17 cellular contexts compared by ENCODE assay signal in the genomic region with DNA sequence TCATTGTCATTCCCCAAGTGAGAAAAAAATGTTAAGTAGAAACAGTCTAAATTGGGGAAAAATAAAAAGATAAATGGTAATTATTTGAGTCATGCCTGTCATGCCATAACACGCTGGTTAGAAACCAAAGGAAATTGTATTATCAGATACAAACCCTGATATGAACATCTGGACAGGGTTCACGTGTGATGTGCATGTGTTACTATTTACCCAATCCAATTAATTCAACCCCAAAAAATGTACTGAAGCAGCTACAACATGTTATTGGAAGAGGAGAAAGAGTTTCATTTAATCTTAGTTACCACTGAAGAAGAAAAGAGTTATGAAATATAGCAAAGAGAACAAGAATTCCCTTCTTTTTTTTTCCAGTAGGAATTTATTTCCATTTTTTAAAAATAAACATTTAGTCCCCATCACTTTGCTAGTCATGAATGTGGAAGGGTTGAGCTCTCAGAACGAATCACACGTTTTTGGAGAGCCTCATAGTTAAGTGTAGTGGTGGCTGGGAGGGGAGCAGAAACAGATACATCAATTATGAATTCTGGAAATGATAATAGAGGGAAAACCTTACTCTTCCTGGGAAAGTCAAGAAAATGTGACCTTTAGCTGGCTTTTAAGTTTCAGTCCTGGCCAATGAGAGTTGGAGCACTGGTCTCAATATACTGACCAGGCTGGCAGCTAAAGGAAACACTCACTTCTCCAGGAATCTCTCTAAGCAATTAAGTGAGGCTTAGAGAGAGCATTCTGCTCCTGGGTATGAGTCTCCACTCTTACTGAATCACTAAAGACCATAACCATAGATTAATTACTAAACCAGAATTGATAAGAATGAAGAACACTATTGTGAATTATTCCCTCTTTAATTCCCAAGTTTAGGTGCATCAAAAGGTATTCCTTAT.
DNase-seq lines count a peak whose midpoint lies in the region; ATAC-seq and TF ChIP-seq lines count a peak whose summit lies in the region.
"Had no signal": no experiment of that assay in that cellular context is flagged by ENCODE, and none has a peak within 500 bp of the region (broad histone marks: within the 10 kb centered on the region; RNA-seq: fewer than 3 reads in every experiment).

No MANE protein-coding gene starts in this region.

- H2AFZ ChIP-seq in Karpas-422 (ENCODE audit: low read length), result no peak overlapping the region
- H2AFZ ChIP-seq: GM23248 had no signal

- no peaks in the 10 kb centered on the region for H3K79me2 ChIP-seq in Karpas-422 (ENCODE audit: low read length)

- no peak for TF ChIP-seq CTCF in fibroblast of the aortic adventitia (IDR thresholded peaks at IDR 0.05; ENCODE audit: insufficient read depth, low read length)
- no peak for TF ChIP-seq CTCF in lower lobe of right lung (IDR thresholded peaks at IDR 0.05)
- no peak for TF ChIP-seq CTCF in adrenal gland (IDR thresholded peaks at IDR 0.05)

- WGBS in adrenal gland, 4 donors, result 46 to 69% (median 56%) methylated on average over 4 of the region's 4 CpGs

- DNase-seq in Right ventricle myocardium inferior (ENCODE audit: missing footprints), result no peak
- no peak for DNase-seq in cardiac septum (ENCODE audit: low spot score)
- DNase-seq in fibroblast of the aortic adventitia (ENCODE audit: low read depth), result peak; percentile 55
- no peak for DNase-seq in lower lobe of right lung
- DNase-seq in cerebellar nuclear complex (lab: John Stamatoyannopoulos, UW), result no peak
- DNase-seq in adrenal gland, result no peak
- no peak for DNase-seq in Karpas-422
- DNase-seq: 8988T, GF-D8, GM23248, IMR-90, NCI-H1417, NCI-H1930, NCI-H2171, NCI-H446 treated with DMSO at 0.1 percent for 48 hours had no signal

- intact Hi-C loops in Right ventricle myocardium inferior (cut with DNase I), result no loop called here
- intact Hi-C loops in cardiac septum (cut with DNase I), result no loop called here
- intact Hi-C loops in lower lobe of right lung (cut with DNase I), result no loop called here
- intact Hi-C loops in adrenal gland (cut with DNase I), result no loop called here

- H3K27me3 ChIP-seq in lower lobe of right lung (ENCODE audit: low read depth) (no peaks in the 10 kb centered on the region), adrenal gland (no peaks in the 10 kb centered on the region), Karpas-422 (ENCODE audit: low read length) (no peaks in the 10 kb centered on the region)
- H3K27me3 ChIP-seq: BLaER1 treated with 17β-estradiol and CSF1 and Interleukin-3, amounts not matched to agents 10 nM and 100 nM had no signal

- H3K4me3 ChIP-seq in fibroblast of the aortic adventitia (ENCODE audit: low read depth, low read length) (no peak overlapping the region), lower lobe of right lung (no peak overlapping the region), adrenal gland (no peak overlapping the region), Karpas-422 (ENCODE audit: low read length) (no peak overlapping the region)
- H3K4me3 ChIP-seq: BLaER1 treated with 17β-estradiol and CSF1 and Interleukin-3, amounts not matched to agents 10 nM and 100 nM; GM23248 had no signal

- H3K27ac ChIP-seq in lower lobe of right lung (peak overlapping the region; percentile 51), adrenal gland (peak overlapping the region in 1 of 5 donors; percentile 11), Karpas-422 (ENCODE audit: low read length) (no peak overlapping the region)
- H3K27ac ChIP-seq: BLaER1 treated with 17β-estradiol and CSF1 and Interleukin-3, amounts not matched to agents 10 nM and 100 nM; GM23248 had no signal

- no peaks in the 10 kb centered on the region for H3K9me3 ChIP-seq in lower lobe of right lung
- H3K9me3 ChIP-seq in adrenal gland (replicated peaks in 1 of 3), result no peaks in the 10 kb centered on the region
- H3K9me3 ChIP-seq in Karpas-422 (ENCODE audit: low read length), result peaks cover 17% of the 10 kb centered on the region

- H3K9me2 ChIP-seq in Karpas-422 (replicated peaks; ENCODE audit: insufficient read depth, low read length), result 0 out of 2 replicates have a peak, but pooled peaks cover 4% of the 10 kb centered on the region

- H3K9ac ChIP-seq in Karpas-422 (ENCODE audit: low read length), result no peak overlapping the region
- H3K9ac ChIP-seq: BLaER1 treated with 17β-estradiol and CSF1 and Interleukin-3, amounts not matched to agents 10 nM and 100 nM; GM23248 had no signal

- H4K20me1 ChIP-seq in Karpas-422 (ENCODE audit: insufficient read depth, low read depth, low read length), result no peaks in the 10 kb centered on the region
- H4K20me1 ChIP-seq: BLaER1 treated with 17β-estradiol and CSF1 and Interleukin-3, amounts not matched to agents 10 nM and 100 nM had no signal

- no peak for TF ChIP-seq POLR2A in adrenal gland (IDR thresholded peaks at IDR 0.05)

- H3K36me3 ChIP-seq in lower lobe of right lung, result no peaks in the 10 kb centered on the region
- no peaks in the 10 kb centered on the region for H3K36me3 ChIP-seq in adrenal gland (replicated peaks in 1 of 2)
- H3K36me3 ChIP-seq in Karpas-422 (ENCODE audit: insufficient read depth, low read length), result no peaks in the 10 kb centered on the region
- H3K36me3 ChIP-seq: BLaER1 treated with 17β-estradiol and CSF1 and Interleukin-3, amounts not matched to agents 10 nM and 100 nM had no signal

- H3K4me1 ChIP-seq in lower lobe of right lung, result peaks cover 9% of the 10 kb centered on the region
- no peaks in the 10 kb centered on the region for H3K4me1 ChIP-seq in adrenal gland (replicated peaks in 1 of 2)
- no peaks in the 10 kb centered on the region for H3K4me1 ChIP-seq in Karpas-422 (ENCODE audit: low read length)
- H3K4me1 ChIP-seq: BLaER1 treated with 17β-estradiol and CSF1 and Interleukin-3, amounts not matched to agents 10 nM and 100 nM had no signal

- peak; percentile 77 for ATAC-seq in Right ventricle myocardium inferior
- ATAC-seq in lower lobe of right lung, result peak; percentile 9 to 41
- no peak for ATAC-seq in HG02642 (IDR thresholded peaks at IDR 0.05; ENCODE audit: poor library complexity, unreplicated experiment)

- no peak overlapping the region for H3K4me2 ChIP-seq in Karpas-422 (ENCODE audit: low read depth, low read length, poor library complexity, severe bottlenecking)
- H3K4me2 ChIP-seq: BLaER1 treated with 17β-estradiol and CSF1 and Interleukin-3, amounts not matched to agents 10 nM and 100 nM had no signal
